Comparison of ENCODE assay signal across 13 cellular contexts in the genomic region with DNA sequence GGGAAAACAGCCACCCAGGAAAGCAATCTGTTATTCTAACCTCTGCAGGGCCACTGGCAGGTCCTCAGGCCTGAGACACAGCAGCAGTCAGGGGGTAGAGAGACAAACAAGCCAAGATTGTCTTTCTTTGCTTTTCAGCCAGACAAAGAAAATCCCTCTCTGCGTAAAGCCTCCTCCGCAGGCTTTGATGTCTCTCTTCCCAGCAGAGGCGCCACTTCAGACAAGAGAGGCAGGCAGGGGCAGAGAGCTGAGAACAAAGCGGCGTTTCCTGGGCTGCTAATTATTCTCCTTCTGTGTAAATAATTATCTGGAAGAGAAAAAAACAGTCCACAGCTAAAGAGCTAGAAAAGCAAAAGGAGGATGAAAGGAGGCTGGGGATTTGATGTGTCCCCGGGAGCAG.
DNase-seq lines count a peak whose midpoint lies in the region.
"Had no signal": no experiment of that assay in that cellular context is flagged by ENCODE, and none has a peak within 500 bp of the region (broad histone marks: within the 10 kb centered on the region; RNA-seq: fewer than 3 reads in every experiment).

No MANE protein-coding gene starts in this region.

- H3K27ac ChIP-seq in HUES6 (ENCODE audit: low read depth, low read length) = peak overlapping the region; percentile 67
- H3K27ac ChIP-seq in effector memory CD4-positive, alpha-beta T cell (ENCODE audit: insufficient read depth, low read length, poor library complexity, severe bottlenecking) = no peak overlapping the region
- H3K27ac ChIP-seq: body of pancreas had no signal

- no peaks in the 10 kb centered on the region; the same call in 1 of the 2 replicates for H3K9me3 ChIP-seq in HUES6 (ENCODE audit: control insufficient read depth, insufficient read depth, low read depth, low read length)
- no peaks in the 10 kb centered on the region for H3K9me3 ChIP-seq in neuron (ENCODE audit: low read length)
- H3K9me3 ChIP-seq in effector memory CD4-positive, alpha-beta T cell (ENCODE audit: control insufficient read depth, low read length) = no peaks in the 10 kb centered on the region
- H3K9me3 ChIP-seq: body of pancreas had no signal

- no peaks in the 10 kb centered on the region for H3K36me3 ChIP-seq in HUES6 (ENCODE audit: control insufficient read depth, insufficient read depth, low read length)
- no peaks in the 10 kb centered on the region for H3K36me3 ChIP-seq in neuron (ENCODE audit: insufficient read depth, low read length)
- H3K36me3 ChIP-seq in effector memory CD4-positive, alpha-beta T cell (ENCODE audit: control insufficient read depth, insufficient read depth, low read length) = no peaks in the 10 kb centered on the region

- H3K4me1 Mint-ChIP-seq in activated T-cell treated with anti-CD3 and anti-CD28 coated beads, Interleukin-2, amount 50 U/mL, for 24 hours (ENCODE audit: low read depth) = no peaks in the 10 kb centered on the region
- H3K4me1 Mint-ChIP-seq: immature natural killer cell, natural killer cell had no signal

- peak overlapping the region; percentile 61 for H2AFZ ChIP-seq in neuron (ENCODE audit: low read depth, low read length)

- H3K4me3 ChIP-seq in HUES6 (ENCODE audit: low read depth, low read length) (peak overlapping the region; percentile 18; the same call in 1 of the 2 replicates), neuron (ENCODE audit: low read length) (peak overlapping the region; percentile 22)
- H3K4me3 ChIP-seq in effector memory CD4-positive, alpha-beta T cell (ENCODE audit: insufficient read depth, low read depth, low read length, poor library complexity, severe bottlenecking) = no peak overlapping the region
- H3K4me3 ChIP-seq: body of pancreas had no signal

- H3K9me3 Mint-ChIP-seq in activated T-cell treated with anti-CD3 and anti-CD28 coated beads, Interleukin-2, amount 50 U/mL, for 24 hours = no peaks in the 10 kb centered on the region
- H3K9me3 Mint-ChIP-seq: immature natural killer cell, natural killer cell had no signal

- no peaks in the 10 kb centered on the region for H3K27me3 ChIP-seq in HUES6 (ENCODE audit: control insufficient read depth, insufficient read depth, low read length)
- no peaks in the 10 kb centered on the region for H3K27me3 ChIP-seq in neuron (ENCODE audit: insufficient read depth, low read length)
- H3K27me3 ChIP-seq in effector memory CD4-positive, alpha-beta T cell (replicated peaks; ENCODE audit: control insufficient read depth, insufficient read depth, low read length, poor library complexity, severe bottlenecking) = no peaks in the 10 kb centered on the region
- H3K27me3 ChIP-seq: body of pancreas had no signal

- H3K9ac ChIP-seq in HUES6 (ENCODE audit: low read length) = peak overlapping the region; percentile 72

- no peak overlapping the region for H3K27ac Mint-ChIP-seq in activated T-cell treated with anti-CD3 and anti-CD28 coated beads, Interleukin-2, amount 50 U/mL, for 24 hours
- H3K27ac Mint-ChIP-seq: immature natural killer cell, natural killer cell had no signal

- no peak overlapping the region for H3K4me3 Mint-ChIP-seq in activated T-cell treated with anti-CD3 and anti-CD28 coated beads, Interleukin-2, amount 50 U/mL, for 24 hours
- H3K4me3 Mint-ChIP-seq: immature natural killer cell, natural killer cell had no signal

- no peaks in the 10 kb centered on the region for H3K36me3 Mint-ChIP-seq in activated T-cell treated with anti-CD3 and anti-CD28 coated beads, Interleukin-2, amount 50 U/mL, for 24 hours (ENCODE audit: low read depth)
- H3K36me3 Mint-ChIP-seq: immature natural killer cell, natural killer cell had no signal

- DNase-seq in NCI-H2081 treated with DMSO at 0.1 percent for 48 hours (lab: John Stamatoyannopoulos, UW) = peak; percentile 72
- DNase-seq in ecto neural progenitor cell (ENCODE audit: low spot score) = peak; percentile 80
- no peak for DNase-seq in effector memory CD4-positive, alpha-beta T cell
- DNase-seq in activated T-cell treated with anti-CD3 and anti-CD28 coated beads, Interleukin-2, amount 50 U/mL, for 24 hours = no peak
- DNase-seq in HK-2 (ENCODE audit: unreplicated experiment) = no peak
- no peak for DNase-seq in activated naive CD4-positive, alpha-beta T cell (lab: John Stamatoyannopoulos, UW)
- DNase-seq: activated T-cell treated with anti-CD3 and anti-CD28 coated beads, Interleukin-2, amount 50 U/mL, for 48 hours; body of pancreas; immature natural killer cell; natural killer cell; stimulated activated naive CD4-positive, alpha-beta T cell had no signal

- peaks cover 34% of the 10 kb centered on the region for H3K27me3 Mint-ChIP-seq in activated T-cell treated with anti-CD3 and anti-CD28 coated beads, Interleukin-2, amount 50 U/mL, for 24 hours

- peaks cover 42% of the 10 kb centered on the region for H3K4me1 ChIP-seq in HUES6 (ENCODE audit: control insufficient read depth, insufficient read depth, low read length)
- peaks cover 12% of the 10 kb centered on the region for H3K4me1 ChIP-seq in neuron (ENCODE audit: insufficient read depth, low read length)
- H3K4me1 ChIP-seq in effector memory CD4-positive, alpha-beta T cell (ENCODE audit: control insufficient read depth, insufficient read depth, low read length, poor library complexity, severe bottlenecking) = no peaks in the 10 kb centered on the region
- H3K4me1 ChIP-seq: body of pancreas had no signal

Comparison
In these comparisons a context has a peak if more than half of its experiments do, and no peak if none do; other contexts are left out.
1. DNase-seq: peak in NCI-H2081 treated with DMSO at 0.1 percent for 48 hours (single experiment) and ecto neural progenitor cell (single experiment); none in effector memory CD4-positive, alpha-beta T cell (0 of 3), activated T-cell treated with anti-CD3 and anti-CD28 coated beads, Interleukin-2, amount 50 U/mL, for 24 hours (single experiment), HK-2 (single experiment) and activated naive CD4-positive, alpha-beta T cell (0 of 4).